ENCODE assay signal across 8 cellular contexts in genomic region chr11:93541884-93542752, GRCh38. TPM values are rescaled to one million over a fixed set of nuclear protein-coding genes. Genes with fewer than 3 reads are reported as not detected.
A peak's percentile ranks its signal among the peaks of the same experiment; 100 is the strongest.
DNase-seq lines count a peak whose midpoint lies in the region; ATAC-seq and TF ChIP-seq lines count a peak whose summit lies in the region.

No MANE protein-coding gene starts in this region.

- no peaks in the 10 kb centered on the region for H3K36me3 ChIP-seq in MM.1S (replicated peaks; ENCODE audit: insufficient read depth, low read length)
- no peaks in the 10 kb centered on the region for H3K36me3 ChIP-seq in lower lobe of right lung

- H3K4me1 ChIP-seq in MM.1S (ENCODE audit: low read length) (peaks cover 5% of the 10 kb centered on the region; the same call in 1 of the 2 replicates), lower lobe of right lung (peaks cover 58% of the 10 kb centered on the region)

- intact Hi-C loops in lower lobe of right lung (cut with DNase I): no loop called here

- H3K27me3 ChIP-seq in MM.1S (replicated peaks; ENCODE audit: insufficient read depth, low read length) (no peaks in the 10 kb centered on the region), lower lobe of right lung (ENCODE audit: low read depth) (no peaks in the 10 kb centered on the region)

- H3K9me3 Mint-ChIP-seq in HFFc6: no peaks in the 10 kb centered on the region
- H3K9me3 Mint-ChIP-seq in stimulated activated memory B cell treated with anti-CD40 and anti-IgM and Interleukin-4, amounts not matched to agents 10 μg/mL and 1 μg/mL and 100 μg/mL, for 72 hours: no peaks in the 10 kb centered on the region

- H3K9me2 ChIP-seq in MM.1S (replicated peaks; ENCODE audit: insufficient read depth, low read length): no peaks in the 10 kb centered on the region

- TF ChIP-seq CTCF in HFFc6 (IDR thresholded peaks at IDR 0.05) (no peak), MM.1S (IDR thresholded peaks at IDR 0.05; ENCODE audit: low read length) (no peak), lower lobe of right lung (IDR thresholded peaks at IDR 0.05) (no peak)

- no peaks in the 10 kb centered on the region for H3F3A ChIP-seq in MM.1S (ENCODE audit: insufficient read depth, low read length)

- H3K9ac ChIP-seq in MM.1S (ENCODE audit: low read length): peak overlapping the region; percentile 75

- peak overlapping the region; percentile 87 for H3K4me3 Mint-ChIP-seq in HFFc6
- H3K4me3 Mint-ChIP-seq in stimulated activated memory B cell treated with anti-CD40 and anti-IgM and Interleukin-4, amounts not matched to agents 10 μg/mL and 1 μg/mL and 100 μg/mL, for 72 hours: peak overlapping the region; percentile 87

- DNase-seq in NCI-H82 (lab: John Stamatoyannopoulos, UW) (peak; percentile 49), NCI-H82 treated with DMSO at 0.1 percent for 48 hours (lab: John Stamatoyannopoulos, UW; ENCODE audit: unreplicated experiment) (no peak), HFFc6 (peak; percentile 60), MM.1S (peak; percentile 31), lower lobe of right lung (peak; percentile 68)
- DNase-seq in activated CD4-positive, CD25-positive, alpha-beta regulatory T cell treated with anti-CD3 and anti-CD28 coated beads, Interleukin-2, amount 50 U/mL, for 72 hours: peak; percentile 41
- DNase-seq in effector CD4-positive, alpha-beta T cell: peak; percentile 16

- peak; percentile 65 to 67 for ATAC-seq in lower lobe of right lung
- ATAC-seq in stimulated activated memory B cell treated with anti-CD40 and anti-IgM and Interleukin-4, amounts not matched to agents 10 μg/mL and 1 μg/mL and 100 μg/mL, for 72 hours: peak; percentile 79

- H3K27ac Mint-ChIP-seq in HFFc6: peak overlapping the region; percentile 84
- H3K27ac Mint-ChIP-seq in stimulated activated memory B cell treated with anti-CD40 and anti-IgM and Interleukin-4, amounts not matched to agents 10 μg/mL and 1 μg/mL and 100 μg/mL, for 72 hours: peak overlapping the region; percentile 80

- peaks cover 10% of the 10 kb centered on the region for H3K27me3 Mint-ChIP-seq in HFFc6 (ENCODE audit: insufficient read depth)
- H3K27me3 Mint-ChIP-seq in stimulated activated memory B cell treated with anti-CD40 and anti-IgM and Interleukin-4, amounts not matched to agents 10 μg/mL and 1 μg/mL and 100 μg/mL, for 72 hours: peaks cover 4% of the 10 kb centered on the region

- H3K4me2 ChIP-seq in MM.1S (ENCODE audit: low read depth, low read length): peak overlapping the region; percentile 86

- H4K20me1 ChIP-seq in MM.1S (ENCODE audit: insufficient read depth, low read length): no peaks in the 10 kb centered on the region

- peak overlapping the region; percentile 86 for H2AFZ ChIP-seq in MM.1S (ENCODE audit: low read length)

- H3K4me3 ChIP-seq in MM.1S (ENCODE audit: low read length) (peak overlapping the region; percentile 78), lower lobe of right lung (peak overlapping the region; percentile 76)

- H3K36me3 Mint-ChIP-seq in HFFc6 (ENCODE audit: low read depth): no peaks in the 10 kb centered on the region
- no peaks in the 10 kb centered on the region for H3K36me3 Mint-ChIP-seq in stimulated activated memory B cell treated with anti-CD40 and anti-IgM and Interleukin-4, amounts not matched to agents 10 μg/mL and 1 μg/mL and 100 μg/mL, for 72 hours

- peaks cover 8% of the 10 kb centered on the region; the same call in 1 of the 2 replicates for H3K79me2 ChIP-seq in MM.1S (ENCODE audit: low read length)

- H3K9me3 ChIP-seq in MM.1S (replicated peaks; ENCODE audit: insufficient read depth, low read length): no peaks in the 10 kb centered on the region
- H3K9me3 ChIP-seq in lower lobe of right lung: no peaks in the 10 kb centered on the region

- no peak overlapping the region for H3K27ac ChIP-seq in MM.1S (ENCODE audit: low read length)
- H3K27ac ChIP-seq in lower lobe of right lung: peak overlapping the region; percentile 88

- peaks cover 22% of the 10 kb centered on the region for H3K4me1 Mint-ChIP-seq in HFFc6 (ENCODE audit: low read depth)
- peaks cover 21% of the 10 kb centered on the region for H3K4me1 Mint-ChIP-seq in stimulated activated memory B cell treated with anti-CD40 and anti-IgM and Interleukin-4, amounts not matched to agents 10 μg/mL and 1 μg/mL and 100 μg/mL, for 72 hours

RNA-seq across cellular contexts. Expression of gene SMCO4, which starts 1.1 kb away (rescaled TPM):
- 10 to 100 TPM in 4 of 6 experiments, 1 to 10 TPM in 2; 8.6 to 13.1 (median 11.0) TPM for total RNA-seq in HFFc6 (2021; fragmentation: NEBNext Ultra II Directional; extraction: Animal tissue kit (Norgen Biotek cat#: 25700))
- 73.5 TPM for total RNA-seq in lower lobe of right lung
